ENCODE assay signal across 1 cellular context in the genomic region with DNA sequence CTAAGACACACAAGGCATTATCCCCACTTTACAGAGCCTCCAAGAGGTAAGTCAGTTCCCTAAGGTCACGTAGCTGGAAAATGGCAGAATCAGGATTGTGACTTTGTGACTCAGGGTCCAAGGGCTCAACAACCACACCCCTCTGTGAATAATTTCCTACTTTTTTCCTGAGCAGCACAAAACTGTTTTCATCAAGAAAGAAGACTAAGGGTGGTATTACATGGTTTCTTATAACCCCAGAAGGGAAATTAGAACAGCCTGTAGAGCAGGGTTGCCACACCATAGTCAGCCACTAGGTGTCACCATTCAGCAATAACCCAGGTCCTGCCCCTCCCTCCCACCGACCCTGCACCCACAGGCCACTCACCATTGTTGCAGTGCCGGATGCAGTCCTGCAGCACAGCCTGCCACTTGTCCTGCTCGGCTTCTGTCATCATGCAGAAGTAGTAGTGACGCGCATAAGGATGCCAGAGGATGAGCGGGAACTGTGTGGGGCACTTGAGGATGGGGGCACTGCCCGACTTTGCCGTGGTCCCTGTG.
TF ChIP-seq lines count a peak whose summit lies in the region.

No MANE protein-coding gene starts in this region.

TF ChIP-seq in SK-N-SH treated with all-trans-retinoic acid at 6 μM for 48 hours, 23 proteins besides CTCF, POLR2A, EP300 and RAD21 (continued from another document):
- no peak for TF ChIP-seq CSRNP3 (CRISPR knock-in tag; IDR thresholded peaks at IDR 0.05)
- TF ChIP-seq ESRRG (CRISPR knock-in tag; IDR thresholded peaks at IDR 0.05): no peak
- no peak for TF ChIP-seq RARB (CRISPR knock-in tag; IDR thresholded peaks at IDR 0.05)
- no peak for TF ChIP-seq ISL1 (CRISPR knock-in tag; IDR thresholded peaks at IDR 0.05)
- no peak for TF ChIP-seq PPARA (CRISPR knock-in tag; IDR thresholded peaks at IDR 0.05; ENCODE audit: borderline replicate concordance)
